14 cellular contexts compared by ENCODE assay signal in genomic region chr16:57825298-57826039, GRCh38. TPM values are rescaled to one million over a fixed set of nuclear protein-coding genes. Genes with fewer than 3 reads are reported as not detected.
"Had no signal": no experiment of that assay in that cellular context is flagged by ENCODE, and none has a peak within 500 bp of the region (broad histone marks: within the 10 kb centered on the region; RNA-seq: fewer than 3 reads in every experiment).

No MANE protein-coding gene starts in this region.

- H3K4me1 ChIP-seq: colonic mucosa, neural progenitor cell had no signal

- ATAC-seq: activated CD4-positive, alpha-beta T cell treated with anti-CD3 and anti-CD28 coated beads for 36 hours had no signal

- H3K36me3 ChIP-seq: adrenal gland, colonic mucosa, esophagus muscularis mucosa, neural progenitor cell, sigmoid colon, thoracic aorta had no signal

- DNase-seq: activated CD4-positive, alpha-beta memory T cell treated with anti-CD3 and anti-CD28 coated beads, Interleukin-2, amount 10 ng/mL, durations not matched to agents 7 days and 5 days; activated CD4-positive, alpha-beta T cell treated with anti-CD3 and anti-CD28 coated beads for 36 hours; activated T-cell treated with anti-CD3 and anti-CD28 coated beads, Interleukin-2, amount 50 U/mL, for 24 hours; adrenal gland; colonic mucosa; hippocampal formation; sigmoid colon; stimulated activated CD4-positive, alpha-beta T cell treated with anti-CD3 and anti-CD28 coated beads, Interleukin-1b, Interleukin-23, amount 100 ng/mL, for 48 hours; T-helper 2 cell had no signal

- H3K9me3 ChIP-seq: adrenal gland, colonic mucosa, esophagus muscularis mucosa, sigmoid colon, thoracic aorta had no signal

- FAIRE-seq: endometrium, keratinocyte had no signal

- H3K27ac ChIP-seq: adrenal gland, colonic mucosa, esophagus muscularis mucosa, neural progenitor cell, sigmoid colon, thoracic aorta had no signal

- H3K27me3 ChIP-seq: adrenal gland, colonic mucosa, esophagus muscularis mucosa, neural progenitor cell, sigmoid colon had no signal

- H3K4me3 ChIP-seq: adrenal gland, colonic mucosa, esophagus muscularis mucosa, neural progenitor cell, sigmoid colon, thoracic aorta had no signal

RNA-seq across cellular contexts. Expression of gene KIFC3, which starts 23.2 kb away (rescaled TPM):
- total RNA-seq: activated CD4-positive, alpha-beta memory T cell treated with anti-CD3 and anti-CD28 coated beads, Interleukin-2, amount 10 ng/mL, durations not matched to agents 7 days and 5 days had no signal
